In the genomic region with DNA sequence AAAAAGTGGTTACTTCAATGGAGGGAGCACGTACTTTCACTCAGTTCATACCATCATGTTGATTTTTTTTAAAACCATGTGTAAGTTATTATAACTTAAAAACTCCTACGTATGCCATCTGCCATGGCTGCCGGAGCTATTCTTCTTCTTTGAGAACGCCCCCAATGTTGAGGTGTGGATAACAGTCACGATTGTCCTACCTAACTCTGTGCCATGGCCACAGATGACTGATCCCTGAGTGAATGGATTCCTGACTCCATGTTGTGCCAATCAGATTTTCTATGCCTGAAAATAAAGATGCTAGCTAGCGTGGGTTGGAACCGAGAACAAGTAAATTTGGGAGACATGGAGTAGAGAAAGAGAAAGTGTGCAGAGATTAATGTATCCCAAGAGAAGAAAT, we compare ENCODE assay signal across 1 cellular context.
TF ChIP-seq lines count a peak whose summit lies in the region.

No MANE protein-coding gene starts in this region.

TF ChIP-seq in GM12878, 131 proteins besides CTCF, POLR2A, EP300 and RAD21:
- TF ChIP-seq, protein P1, sequence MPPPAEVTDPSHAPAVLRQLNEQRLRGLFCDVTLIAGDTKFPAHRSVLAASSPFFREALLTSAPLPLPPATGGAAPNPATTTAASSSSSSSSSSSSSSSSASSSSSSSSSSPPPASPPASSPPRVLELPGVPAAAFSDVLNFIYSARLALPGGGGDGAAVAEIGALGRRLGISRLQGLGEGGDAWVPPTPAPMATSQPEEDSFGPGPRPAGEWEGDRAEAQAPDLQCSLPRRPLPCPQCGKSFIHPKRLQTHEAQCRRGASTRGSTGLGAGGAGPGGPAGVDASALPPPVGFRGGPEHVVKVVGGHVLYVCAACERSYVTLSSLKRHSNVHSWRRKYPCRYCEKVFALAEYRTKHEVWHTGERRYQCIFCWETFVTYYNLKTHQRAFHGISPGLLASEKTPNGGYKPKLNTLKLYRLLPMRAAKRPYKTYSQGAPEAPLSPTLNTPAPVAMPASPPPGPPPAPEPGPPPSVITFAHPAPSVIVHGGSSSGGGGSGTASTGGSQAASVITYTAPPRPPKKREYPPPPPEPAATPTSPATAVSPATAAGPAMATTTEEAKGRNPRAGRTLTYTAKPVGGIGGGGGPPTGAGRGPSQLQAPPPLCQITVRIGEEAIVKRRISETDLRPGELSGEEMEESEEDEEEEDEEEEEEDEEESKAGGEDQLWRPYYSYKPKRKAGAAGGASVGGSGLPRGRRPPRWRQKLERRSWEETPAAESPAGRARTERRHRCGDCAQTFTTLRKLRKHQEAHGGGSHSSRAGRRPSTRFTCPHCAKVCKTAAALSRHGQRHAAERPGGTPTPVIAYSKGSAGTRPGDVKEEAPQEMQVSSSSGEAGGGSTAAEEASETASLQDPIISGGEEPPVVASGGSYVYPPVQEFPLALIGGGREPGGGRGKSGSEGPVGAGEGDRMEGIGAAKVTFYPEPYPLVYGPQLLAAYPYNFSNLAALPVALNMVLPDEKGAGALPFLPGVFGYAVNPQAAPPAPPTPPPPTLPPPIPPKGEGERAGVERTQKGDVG (CRISPR knock-in tag; IDR thresholded peaks at IDR 0.05) = no peak
- TF ChIP-seq ASH2L (IDR thresholded peaks at IDR 0.05; ENCODE audit: borderline replicate concordance, low read depth) = no peak
- no peak for TF ChIP-seq MTA3 (IDR thresholded peaks at IDR 0.05; ENCODE audit: borderline replicate concordance, low read length)
- TF ChIP-seq, protein P2, sequence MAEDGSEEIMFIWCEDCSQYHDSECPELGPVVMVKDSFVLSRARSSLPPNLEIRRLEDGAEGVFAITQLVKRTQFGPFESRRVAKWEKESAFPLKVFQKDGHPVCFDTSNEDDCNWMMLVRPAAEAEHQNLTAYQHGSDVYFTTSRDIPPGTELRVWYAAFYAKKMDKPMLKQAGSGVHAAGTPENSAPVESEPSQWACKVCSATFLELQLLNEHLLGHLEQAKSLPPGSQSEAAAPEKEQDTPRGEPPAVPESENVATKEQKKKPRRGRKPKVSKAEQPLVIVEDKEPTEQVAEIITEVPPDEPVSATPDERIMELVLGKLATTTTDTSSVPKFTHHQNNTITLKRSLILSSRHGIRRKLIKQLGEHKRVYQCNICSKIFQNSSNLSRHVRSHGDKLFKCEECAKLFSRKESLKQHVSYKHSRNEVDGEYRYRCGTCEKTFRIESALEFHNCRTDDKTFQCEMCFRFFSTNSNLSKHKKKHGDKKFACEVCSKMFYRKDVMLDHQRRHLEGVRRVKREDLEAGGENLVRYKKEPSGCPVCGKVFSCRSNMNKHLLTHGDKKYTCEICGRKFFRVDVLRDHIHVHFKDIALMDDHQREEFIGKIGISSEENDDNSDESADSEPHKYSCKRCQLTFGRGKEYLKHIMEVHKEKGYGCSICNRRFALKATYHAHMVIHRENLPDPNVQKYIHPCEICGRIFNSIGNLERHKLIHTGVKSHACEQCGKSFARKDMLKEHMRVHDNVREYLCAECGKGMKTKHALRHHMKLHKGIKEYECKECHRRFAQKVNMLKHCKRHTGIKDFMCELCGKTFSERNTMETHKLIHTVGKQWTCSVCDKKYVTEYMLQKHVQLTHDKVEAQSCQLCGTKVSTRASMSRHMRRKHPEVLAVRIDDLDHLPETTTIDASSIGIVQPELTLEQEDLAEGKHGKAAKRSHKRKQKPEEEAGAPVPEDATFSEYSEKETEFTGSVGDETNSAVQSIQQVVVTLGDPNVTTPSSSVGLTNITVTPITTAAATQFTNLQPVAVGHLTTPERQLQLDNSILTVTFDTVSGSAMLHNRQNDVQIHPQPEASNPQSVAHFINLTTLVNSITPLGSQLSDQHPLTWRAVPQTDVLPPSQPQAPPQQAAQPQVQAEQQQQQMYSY (CRISPR knock-in tag; IDR thresholded peaks at IDR 0.05) = no peak
- no peak for TF ChIP-seq MTA2 (IDR thresholded peaks at IDR 0.05; ENCODE audit: low read depth)
- TF ChIP-seq KLF5 (IDR thresholded peaks at IDR 0.05; ENCODE audit: partially characterized antibody) = no peak
- no peak for TF ChIP-seq HDAC6 (IDR thresholded peaks at IDR 0.05; ENCODE audit: unreplicated experiment)
- TF ChIP-seq, protein P3, sequence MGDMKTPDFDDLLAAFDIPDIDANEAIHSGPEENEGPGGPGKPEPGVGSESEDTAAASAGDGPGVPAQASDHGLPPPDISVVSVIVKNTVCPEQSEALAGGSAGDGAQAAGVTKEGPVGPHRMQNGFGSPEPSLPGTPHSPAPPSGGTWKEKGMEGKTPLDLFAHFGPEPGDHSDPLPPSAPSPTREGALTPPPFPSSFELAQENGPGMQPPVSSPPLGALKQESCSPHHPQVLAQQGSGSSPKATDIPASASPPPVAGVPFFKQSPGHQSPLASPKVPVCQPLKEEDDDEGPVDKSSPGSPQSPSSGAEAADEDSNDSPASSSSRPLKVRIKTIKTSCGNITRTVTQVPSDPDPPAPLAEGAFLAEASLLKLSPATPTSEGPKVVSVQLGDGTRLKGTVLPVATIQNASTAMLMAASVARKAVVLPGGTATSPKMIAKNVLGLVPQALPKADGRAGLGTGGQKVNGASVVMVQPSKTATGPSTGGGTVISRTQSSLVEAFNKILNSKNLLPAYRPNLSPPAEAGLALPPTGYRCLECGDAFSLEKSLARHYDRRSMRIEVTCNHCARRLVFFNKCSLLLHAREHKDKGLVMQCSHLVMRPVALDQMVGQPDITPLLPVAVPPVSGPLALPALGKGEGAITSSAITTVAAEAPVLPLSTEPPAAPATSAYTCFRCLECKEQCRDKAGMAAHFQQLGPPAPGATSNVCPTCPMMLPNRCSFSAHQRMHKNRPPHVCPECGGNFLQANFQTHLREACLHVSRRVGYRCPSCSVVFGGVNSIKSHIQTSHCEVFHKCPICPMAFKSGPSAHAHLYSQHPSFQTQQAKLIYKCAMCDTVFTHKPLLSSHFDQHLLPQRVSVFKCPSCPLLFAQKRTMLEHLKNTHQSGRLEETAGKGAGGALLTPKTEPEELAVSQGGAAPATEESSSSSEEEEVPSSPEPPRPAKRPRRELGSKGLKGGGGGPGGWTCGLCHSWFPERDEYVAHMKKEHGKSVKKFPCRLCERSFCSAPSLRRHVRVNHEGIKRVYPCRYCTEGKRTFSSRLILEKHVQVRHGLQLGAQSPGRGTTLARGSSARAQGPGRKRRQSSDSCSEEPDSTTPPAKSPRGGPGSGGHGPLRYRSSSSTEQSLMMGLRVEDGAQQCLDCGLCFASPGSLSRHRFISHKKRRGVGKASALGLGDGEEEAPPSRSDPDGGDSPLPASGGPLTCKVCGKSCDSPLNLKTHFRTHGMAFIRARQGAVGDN (IDR thresholded peaks at IDR 0.05) = no peak
- TF ChIP-seq GABPA (IDR thresholded peaks at IDR 0.05; ENCODE audit: low read depth) = no peak
- TF ChIP-seq SPI1 (IDR thresholded peaks at IDR 0.05; ENCODE audit: borderline replicate concordance, insufficient read depth, low read depth, low read length) = no peak
- TF ChIP-seq NFIC (IDR thresholded peaks at IDR 0.05; ENCODE audit: low read depth, low read length) = no peak
- no peak for TF ChIP-seq IKZF2 (IDR thresholded peaks at IDR 0.05)
- TF ChIP-seq, protein P4, sequence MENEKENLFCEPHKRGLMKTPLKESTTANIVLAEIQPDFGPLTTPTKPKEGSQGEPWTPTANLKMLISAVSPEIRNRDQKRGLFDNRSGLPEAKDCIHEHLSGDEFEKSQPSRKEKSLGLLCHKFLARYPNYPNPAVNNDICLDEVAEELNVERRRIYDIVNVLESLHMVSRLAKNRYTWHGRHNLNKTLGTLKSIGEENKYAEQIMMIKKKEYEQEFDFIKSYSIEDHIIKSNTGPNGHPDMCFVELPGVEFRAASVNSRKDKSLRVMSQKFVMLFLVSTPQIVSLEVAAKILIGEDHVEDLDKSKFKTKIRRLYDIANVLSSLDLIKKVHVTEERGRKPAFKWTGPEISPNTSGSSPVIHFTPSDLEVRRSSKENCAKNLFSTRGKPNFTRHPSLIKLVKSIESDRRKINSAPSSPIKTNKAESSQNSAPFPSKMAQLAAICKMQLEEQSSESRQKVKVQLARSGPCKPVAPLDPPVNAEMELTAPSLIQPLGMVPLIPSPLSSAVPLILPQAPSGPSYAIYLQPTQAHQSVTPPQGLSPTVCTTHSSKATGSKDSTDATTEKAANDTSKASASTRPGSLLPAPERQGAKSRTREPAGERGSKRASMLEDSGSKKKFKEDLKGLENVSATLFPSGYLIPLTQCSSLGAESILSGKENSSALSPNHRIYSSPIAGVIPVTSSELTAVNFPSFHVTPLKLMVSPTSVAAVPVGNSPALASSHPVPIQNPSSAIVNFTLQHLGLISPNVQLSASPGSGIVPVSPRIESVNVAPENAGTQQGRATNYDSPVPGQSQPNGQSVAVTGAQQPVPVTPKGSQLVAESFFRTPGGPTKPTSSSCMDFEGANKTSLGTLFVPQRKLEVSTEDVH (IDR thresholded peaks at IDR 0.05; ENCODE audit: low read depth, partially characterized antibody) = no peak
- TF ChIP-seq CREB1 (IDR thresholded peaks at IDR 0.05; ENCODE audit: low read depth) = no peak
- no peak for TF ChIP-seq NR2C1 (IDR thresholded peaks at IDR 0.05)
- no peak for TF ChIP-seq IRF4 (IDR thresholded peaks at IDR 0.05; ENCODE audit: low read depth, low read length)
